Comparison of ENCODE assay signal across 26 cellular contexts in the genomic region with DNA sequence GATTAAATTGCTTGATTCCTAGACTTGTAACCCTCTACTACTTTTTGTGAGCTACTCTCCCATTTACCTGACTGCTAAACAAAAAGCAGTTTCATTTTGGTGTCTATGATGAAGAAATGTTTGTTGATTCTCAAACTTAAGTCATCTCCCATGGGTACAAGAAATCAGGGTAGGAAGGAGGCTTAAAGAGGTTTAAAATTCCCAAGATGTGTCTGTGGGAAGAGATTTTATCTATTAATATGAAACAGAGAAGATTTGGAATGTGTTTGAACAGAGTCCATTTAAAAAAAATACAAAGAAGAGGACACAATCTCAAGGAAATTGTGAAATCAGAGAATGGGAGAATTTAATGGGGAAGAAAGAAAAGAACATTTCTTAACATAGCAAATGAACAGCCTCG. TPM values are rescaled to one million over a fixed set of nuclear protein-coding genes. Genes with fewer than 3 reads are reported as not detected.
A peak's percentile ranks its signal among the peaks of the same experiment; 100 is the strongest.
DNase-seq lines count a peak whose midpoint lies in the region; ATAC-seq, FAIRE-seq and TF ChIP-seq lines count a peak whose summit lies in the region.
"Had no signal": no experiment of that assay in that cellular context is flagged by ENCODE, and none has a peak within 500 bp of the region (broad histone marks: within the 10 kb centered on the region; RNA-seq: fewer than 3 reads in every experiment).

No MANE protein-coding gene starts in this region.

- intact Hi-C loops in Caco-2 (cut with micrococcal nuclease; ENCODE audit: unreplicated experiment), result no loop called here

- no peak overlapping the region for H3K4me3 Mint-ChIP-seq in nephron
- no peak overlapping the region for H3K4me3 Mint-ChIP-seq in Caco-2 (ENCODE audit: unreplicated experiment)
- H3K4me3 Mint-ChIP-seq: CD8-positive, alpha-beta memory T cell; H9; IgD-negative memory B cell had no signal

- H3K4me1 Mint-ChIP-seq in nephron (peaks cover 50% of the 10 kb centered on the region), Caco-2 (ENCODE audit: low read depth, unreplicated experiment) (peaks cover 22% of the 10 kb centered on the region)

- BruUV-seq in Caco-2 (replicated peaks; lab: Mats Ljungman, UMichigan), result no TSS peak

- no peaks in the 10 kb centered on the region for H3K36me3 ChIP-seq in Caco-2 (ENCODE audit: control insufficient read depth, insufficient read depth, low read length)
- H3K36me3 ChIP-seq: BLaER1 treated with 17β-estradiol and CSF1 and Interleukin-3, amounts not matched to agents 10 nM and 100 nM had no signal

- TF ChIP-seq POLR2A in H54 (IDR thresholded peaks at IDR 0.05; ENCODE audit: low read depth, low read length), result no peak

- 0 out of 2 replicates have a peak, but pooled peaks cover 10% of the 10 kb centered on the region for H3K4me1 ChIP-seq in Caco-2

- no peak for TF ChIP-seq CTCF in nephron (IDR thresholded peaks at IDR 0.05; ENCODE audit: unreplicated experiment in 3 of 3)
- TF ChIP-seq CTCF in Caco-2 (IDR thresholded peaks at IDR 0.05; ENCODE audit: insufficient read depth in 1 of 2, low read depth in 1 of 2, low read length in 1 of 2, severe bottlenecking in 1 of 2, unreplicated experiment in 1 of 2), result no peak

- POLR2A ChIA-PET in Caco-2 (lab: Charles Lee), result no interaction called here

- CTCF ChIA-PET in Caco-2 (lab: Charles Lee), result no interaction called here

- H3K9me3 Mint-ChIP-seq in nephron (no peaks in the 10 kb centered on the region), Caco-2 (ENCODE audit: unreplicated experiment) (no peaks in the 10 kb centered on the region)
- H3K9me3 Mint-ChIP-seq: CD8-positive, alpha-beta memory T cell; H9; IgD-negative memory B cell had no signal

- DNase-seq in AG20443 (ENCODE audit: low spot score) (peak; percentile 12), H54 (ENCODE audit: insufficient read length, low spot score) (no peak), Caco-2 (no peak), SIG-M5 (lab: John Stamatoyannopoulos, UW) (no peak)
- DNase-seq: CD8-positive, alpha-beta memory T cell; DMS79 treated with DMSO at 0.1 percent for 48 hours; H9; Karpas-422; MM.1S; NCI-H1092 treated with DMSO at 0.1 percent for 48 hours; NCI-H2081; NCI-H2171 treated with DMSO at 0.1 percent for 48 hours; NCI-H446; NK-92 treated with Interleukin-12 subunit alpha and Interleukin-12 subunit beta, amount 100 ng/mL, for 24 hours; SW 1271; T-helper 2 cell had no signal

- no peak overlapping the region for H3K4me3 ChIP-seq in Caco-2 (ENCODE audit: low read depth, low read length)
- H3K4me3 ChIP-seq: BLaER1 treated with 17β-estradiol and CSF1 and Interleukin-3, amounts not matched to agents 10 nM and 100 nM had no signal

- no peaks in the 10 kb centered on the region for H3K27me3 ChIP-seq in Caco-2 (replicated peaks; ENCODE audit: control insufficient read depth, insufficient read depth, low read length)
- H3K27me3 ChIP-seq: BLaER1 treated with 17β-estradiol and CSF1 and Interleukin-3, amounts not matched to agents 10 nM and 100 nM had no signal

- H3K27me3 Mint-ChIP-seq in nephron (ENCODE audit: low read depth) (no peaks in the 10 kb centered on the region), Caco-2 (ENCODE audit: insufficient read depth, unreplicated experiment) (no peaks in the 10 kb centered on the region)
- H3K27me3 Mint-ChIP-seq: IgD-negative memory B cell had no signal

- H3K27ac Mint-ChIP-seq in nephron, result peak overlapping the region in 2 of 3 experiments; percentile 4 to 12
- H3K27ac Mint-ChIP-seq in Caco-2 (ENCODE audit: unreplicated experiment), result no peak overlapping the region
- H3K27ac Mint-ChIP-seq: CD8-positive, alpha-beta memory T cell; H9; IgD-negative memory B cell had no signal

- FAIRE-seq in H54 (lab: Jason Lieb, UNC), result peak; percentile 78
- peak; percentile 78 for FAIRE-seq in endometrium (lab: Jason Lieb, UNC)
- FAIRE-seq: D721Med, HTR-8/SVneo, RCC 7860 had no signal

- H3K36me3 Mint-ChIP-seq in nephron (ENCODE audit: low read depth) (peaks cover 15% of the 10 kb centered on the region), Caco-2 (ENCODE audit: insufficient read depth, unreplicated experiment) (peaks cover 6% of the 10 kb centered on the region)
- H3K36me3 Mint-ChIP-seq: CD8-positive, alpha-beta memory T cell; IgD-negative memory B cell had no signal

- no peaks in the 10 kb centered on the region for H3K9me3 ChIP-seq in Caco-2
- H3K9me3 ChIP-seq: BLaER1 treated with 17β-estradiol and CSF1 and Interleukin-3, amounts not matched to agents 10 nM and 100 nM had no signal

- ATAC-seq in GM19351 (IDR thresholded peaks at IDR 0.05; ENCODE audit: unreplicated experiment), result no peak
- ATAC-seq in HG02970 (IDR thresholded peaks at IDR 0.05; ENCODE audit: low FRiP score, unreplicated experiment), result no peak
- ATAC-seq: Right ventricle myocardium inferior had no signal

RNA-seq across cellular contexts. Expression of a gene that starts 14.8 kb away (rescaled TPM):
- total RNA-seq in Caco-2 (2022), result 37.9 and 55.8 TPM in 2 replicates
- total RNA-seq: CD8-positive, alpha-beta memory T cell had no signal
